1 cellular context compared by ENCODE assay signal in the genomic region with DNA sequence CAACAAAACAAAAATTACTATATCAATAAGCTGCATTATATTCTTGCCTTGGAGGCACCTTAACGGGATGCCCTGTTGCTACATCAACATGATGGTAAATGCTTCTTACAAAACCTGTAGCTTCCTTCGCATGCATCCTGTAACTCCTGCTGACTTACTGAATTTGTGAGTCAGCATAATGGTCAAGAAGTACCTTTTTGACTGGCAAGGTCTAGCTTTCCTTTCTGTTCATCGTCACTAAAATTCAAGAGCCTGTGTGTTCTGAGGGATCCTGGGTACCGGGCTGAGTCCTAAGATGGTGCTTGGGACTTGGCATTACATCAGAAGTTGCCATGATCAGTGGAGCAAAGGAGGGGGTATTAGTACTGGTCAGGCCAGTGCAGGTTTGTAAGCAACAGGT.
TF ChIP-seq lines count a peak whose summit lies in the region.

No MANE protein-coding gene starts in this region.

TF ChIP-seq in SK-N-SH, 30 proteins besides CTCF, POLR2A, EP300 and RAD21 (continued from another document):
- TF ChIP-seq IRF3 (IDR thresholded peaks at IDR 0.05; ENCODE audit: low read depth, low read length): no peak
- no peak for TF ChIP-seq SMC3 (IDR thresholded peaks at IDR 0.05; ENCODE audit: low read depth, low read length)
- no peak for TF ChIP-seq TCF12 (IDR thresholded peaks at IDR 0.05)
TF ChIP-seq in SK-N-SH: peak in this region for 0.
